24 cellular contexts compared by ENCODE assay signal in genomic region chr13:74045583-74045982, GRCh38.
A peak's percentile ranks its signal among the peaks of the same experiment; 100 is the strongest.
DNase-seq lines count a peak whose midpoint lies in the region; ATAC-seq and TF ChIP-seq lines count a peak whose summit lies in the region.
"Had no signal": no experiment of that assay in that cellular context is flagged by ENCODE, and none has a peak within 500 bp of the region (broad histone marks: within the 10 kb centered on the region; RNA-seq: fewer than 3 reads in every experiment).

No MANE protein-coding gene starts in this region.

- no peak overlapping the region for H2BK120ac ChIP-seq in neuronal stem cell (ENCODE audit: low read depth, low read length)

- no peaks in the 10 kb centered on the region for H3K9me2 ChIP-seq in OCI-LY7 (ENCODE audit: insufficient read depth, low read length)

- H3K36me3 ChIP-seq in neuronal stem cell (replicated peaks in 1 of 2; ENCODE audit: control insufficient read depth in 2 of 2, insufficient read depth in 2 of 2, low read length in 2 of 2) (peaks cover 0 to 17% of the 10 kb centered on the region in 2 donors), spleen (no peaks in the 10 kb centered on the region), OCI-LY7 (ENCODE audit: insufficient read depth, low read length) (peaks cover 13% of the 10 kb centered on the region; the same call in 1 of the 2 replicates)
- H3K36me3 ChIP-seq: BE2C had no signal

- no peak overlapping the region for H2AK5ac ChIP-seq in neuronal stem cell (ENCODE audit: low read depth, low read length)

- H3K79me2 ChIP-seq in OCI-LY7 (ENCODE audit: insufficient read depth, low read depth, low read length), result no peaks in the 10 kb centered on the region; the same call in 1 of the 2 replicates

- TF ChIP-seq POLR2A in spleen (IDR thresholded peaks at IDR 0.05), result no peak

- H3K4ac ChIP-seq in neuronal stem cell (ENCODE audit: low read length), result no peak overlapping the region

- H4K8ac ChIP-seq in neuronal stem cell (ENCODE audit: low read depth, low read length), result no peak overlapping the region

- no peak overlapping the region for H4K91ac ChIP-seq in neuronal stem cell (ENCODE audit: low read depth, low read length, poor library complexity)

- no peak for ATAC-seq in stimulated activated memory B cell treated with anti-CD40 and anti-IgM and Interleukin-4, amounts not matched to agents 10 μg/mL and 1 μg/mL and 100 μg/mL, for 72 hours
- ATAC-seq in activated T-helper 17 cell treated with anti-CD3 and anti-CD28 coated beads, Interleukin-2, amount 50 U/mL, for 72 hours (replicated peaks), result no peak
- ATAC-seq: GM12878 had no signal

- no peak overlapping the region for H3K27ac ChIP-seq in neuronal stem cell (replicated peaks; ENCODE audit: low read length)
- no peak overlapping the region for H3K27ac ChIP-seq in spleen
- H3K27ac ChIP-seq in OCI-LY7 (ENCODE audit: low read depth, low read length, poor library complexity, severe bottlenecking), result no peak overlapping the region
- H3K27ac ChIP-seq: BLaER1 had no signal

- no peak overlapping the region for H3K27ac Mint-ChIP-seq in stimulated activated memory B cell treated with anti-CD40 and anti-IgM and Interleukin-4, amounts not matched to agents 10 μg/mL and 1 μg/mL and 100 μg/mL, for 72 hours
- no peak overlapping the region for H3K27ac Mint-ChIP-seq in activated T-helper 17 cell treated with anti-CD3 and anti-CD28 coated beads, Interleukin-2, amount 50 U/mL, for 72 hours
- H3K27ac Mint-ChIP-seq: CD14-positive monocyte; CD4-positive, CD25-positive, alpha-beta regulatory T cell had no signal

- peaks cover 26% of the 10 kb centered on the region for H3K36me3 Mint-ChIP-seq in stimulated activated memory B cell treated with anti-CD40 and anti-IgM and Interleukin-4, amounts not matched to agents 10 μg/mL and 1 μg/mL and 100 μg/mL, for 72 hours
- H3K36me3 Mint-ChIP-seq in activated T-helper 17 cell treated with anti-CD3 and anti-CD28 coated beads, Interleukin-2, amount 50 U/mL, for 72 hours (ENCODE audit: low read depth), result peaks cover 17% of the 10 kb centered on the region
- H3K36me3 Mint-ChIP-seq: CD14-positive monocyte had no signal

- H2BK15ac ChIP-seq in neuronal stem cell (ENCODE audit: low read length), result no peak overlapping the region

- H3K9me3 Mint-ChIP-seq in stimulated activated memory B cell treated with anti-CD40 and anti-IgM and Interleukin-4, amounts not matched to agents 10 μg/mL and 1 μg/mL and 100 μg/mL, for 72 hours, result no peaks in the 10 kb centered on the region
- H3K9me3 Mint-ChIP-seq in activated T-helper 17 cell treated with anti-CD3 and anti-CD28 coated beads, Interleukin-2, amount 50 U/mL, for 72 hours, result peaks cover 5% of the 10 kb centered on the region
- H3K9me3 Mint-ChIP-seq: CD8-positive, alpha-beta memory T cell had no signal

- WGBS in neuronal stem cell (ENCODE audit: extremely low coverage in 2 of 2, insufficient read length in 2 of 2, insufficient replicate concordance in 1 of 2), 2 donors, result no CpG with 5 or more reads among the region's 6 CpGs
- 91 to 98% (median 93%) methylated on average over 6 of the region's 6 CpGs for WGBS in spleen, 5 donors

- H3K23ac ChIP-seq in neuronal stem cell (ENCODE audit: low read depth, low read length, poor library complexity), result no peak overlapping the region

- H2BK12ac ChIP-seq in neuronal stem cell (ENCODE audit: low read length), result no peak overlapping the region

- no peak for TF ChIP-seq CTCF in spleen (IDR thresholded peaks at IDR 0.05 in 8 of 11, conservative IDR thresholded peaks at IDR 0.05 in 3 of 11)
- TF ChIP-seq CTCF in OCI-LY7 (conservative IDR thresholded peaks at IDR 0.05; ENCODE audit: low read length), result no peak

- H3K27me3 ChIP-seq in neuronal stem cell (ENCODE audit: control insufficient read depth in 3 of 3, insufficient read depth in 3 of 3, low read depth in 1 of 3, low read length in 3 of 3), result no peaks in the 10 kb centered on the region
- H3K27me3 ChIP-seq in spleen (replicated peaks in 1 of 7), result no peaks in the 10 kb centered on the region
- H3K27me3 ChIP-seq: BE2C, BLaER1 had no signal

- peaks cover 0 to 11% of the 10 kb centered on the region in 2 donors for H3K9me3 ChIP-seq in neuronal stem cell (replicated peaks in 1 of 2; ENCODE audit: control insufficient read depth in 2 of 2, insufficient read depth in 1 of 2, low read depth in 1 of 2, low read length in 2 of 2)
- H3K9me3 ChIP-seq in spleen, result no peaks in the 10 kb centered on the region
- no peaks in the 10 kb centered on the region for H3K9me3 ChIP-seq in OCI-LY7 (ENCODE audit: low read length)
- H3K9me3 ChIP-seq: BE2C had no signal

- H3K4me1 Mint-ChIP-seq in stimulated activated memory B cell treated with anti-CD40 and anti-IgM and Interleukin-4, amounts not matched to agents 10 μg/mL and 1 μg/mL and 100 μg/mL, for 72 hours, result peaks cover 65% of the 10 kb centered on the region
- H3K4me1 Mint-ChIP-seq in activated T-helper 17 cell treated with anti-CD3 and anti-CD28 coated beads, Interleukin-2, amount 50 U/mL, for 72 hours, result peaks cover 49% of the 10 kb centered on the region
- H3K4me1 Mint-ChIP-seq: CD14-positive monocyte had no signal

- no peaks in the 10 kb centered on the region for H3K79me1 ChIP-seq in neuronal stem cell (ENCODE audit: low read depth, low read length)

- no peak overlapping the region for H3K9ac ChIP-seq in neuronal stem cell (ENCODE audit: low read depth, low read length, poor library complexity)
- H3K9ac ChIP-seq: BLaER1 had no signal

- peak; percentile 97 for DNase-seq in NCI-H526 (lab: John Stamatoyannopoulos, UW)
- DNase-seq in neuronal stem cell (ENCODE audit: low spot score), result no peak
- DNase-seq in spleen, result peak; percentile 69
- no peak for DNase-seq in OCI-LY7 (ENCODE audit: low spot score)
- DNase-seq: 8988T; ACHN; BE2C; C1 segment of cervical spinal cord; CD4-positive, alpha-beta memory T cell; CD4-positive, CD25-positive, alpha-beta regulatory T cell; CD8-positive, alpha-beta memory T cell; COR-L47; DMS 273 treated with DMSO at 0.1 percent for 48 hours; DMS153; DMS53; DMS79; DND-41; EL; GDM1 had no signal

- H2BK5ac ChIP-seq in neuronal stem cell (ENCODE audit: low read length), result no peak overlapping the region

- CTCF ChIA-PET in OCI-LY7 (lab: Charles Lee; ENCODE audit: unreplicated experiment), result no interaction called here

- H3K4me3 ChIP-seq in neuronal stem cell (ENCODE audit: low read length in 2 of 2) (no peak overlapping the region), spleen (no peak overlapping the region), OCI-LY7 (ENCODE audit: low read depth, low read length, poor library complexity, severe bottlenecking) (no peak overlapping the region)
- H3K4me3 ChIP-seq: BLaER1, GM12878 had no signal

- no peak overlapping the region for H2AFZ ChIP-seq in neuronal stem cell (ENCODE audit: low read length)
- no peak overlapping the region for H2AFZ ChIP-seq in OCI-LY7 (ENCODE audit: low read length)

- no peak overlapping the region for H3K4me3 Mint-ChIP-seq in stimulated activated memory B cell treated with anti-CD40 and anti-IgM and Interleukin-4, amounts not matched to agents 10 μg/mL and 1 μg/mL and 100 μg/mL, for 72 hours
- no peak overlapping the region for H3K4me3 Mint-ChIP-seq in activated T-helper 17 cell treated with anti-CD3 and anti-CD28 coated beads, Interleukin-2, amount 50 U/mL, for 72 hours
- H3K4me3 Mint-ChIP-seq: CD14-positive monocyte; CD8-positive, alpha-beta memory T cell had no signal

- peak overlapping the region; percentile 61 for H3K18ac ChIP-seq in neuronal stem cell (ENCODE audit: low read length)

- BruUV-seq in OCI-LY7 (replicated peaks; lab: Mats Ljungman, UMichigan), result no TSS peak

- intact Hi-C loops in spleen (cut with DNase I; ENCODE audit: low total_unique reads), result no loop called here
- intact Hi-C loops in OCI-LY7 (cut with micrococcal nuclease; ENCODE audit: unreplicated experiment), result no loop called here

- H3K4me2 ChIP-seq in neuronal stem cell (ENCODE audit: insufficient read depth, low read length, poor library complexity, severe bottlenecking), result no peak overlapping the region
- no peak overlapping the region for H3K4me2 ChIP-seq in OCI-LY7 (ENCODE audit: low read length)
- H3K4me2 ChIP-seq: BLaER1 had no signal

- no peaks in the 10 kb centered on the region; the same call in 1 of the 2 replicates for H4K20me1 ChIP-seq in OCI-LY7 (ENCODE audit: insufficient read depth, low read length)

- POLR2A ChIA-PET in OCI-LY7 (lab: Charles Lee), result interaction anchor here (0.5 to 0.9 kb wide), 4 partner anchors 13 to 51 kb away, joined by 3 to 7 read pairs (median 3); no protein-coding TSS in a partner anchor

- no peak overlapping the region for H3K14ac ChIP-seq in neuronal stem cell (ENCODE audit: low read length)

- no peaks in the 10 kb centered on the region for H3K27me3 Mint-ChIP-seq in stimulated activated memory B cell treated with anti-CD40 and anti-IgM and Interleukin-4, amounts not matched to agents 10 μg/mL and 1 μg/mL and 100 μg/mL, for 72 hours
- no peaks in the 10 kb centered on the region for H3K27me3 Mint-ChIP-seq in activated T-helper 17 cell treated with anti-CD3 and anti-CD28 coated beads, Interleukin-2, amount 50 U/mL, for 72 hours
- H3K27me3 Mint-ChIP-seq: CD4-positive, alpha-beta memory T cell; CD4-positive, CD25-positive, alpha-beta regulatory T cell; CD8-positive, alpha-beta memory T cell had no signal

- peaks cover 10 to 15% of the 10 kb centered on the region in 2 donors for H3K4me1 ChIP-seq in neuronal stem cell (ENCODE audit: control insufficient read depth in 2 of 2, insufficient read depth in 1 of 2, low read depth in 1 of 2, low read length in 2 of 2)
- H3K4me1 ChIP-seq in spleen, result peaks cover 0 to 36% (median 7%) of the 10 kb centered on the region in 6 donors
- no peaks in the 10 kb centered on the region for H3K4me1 ChIP-seq in OCI-LY7 (ENCODE audit: insufficient read depth, low read length, poor library complexity, severe bottlenecking)
- H3K4me1 ChIP-seq: BE2C had no signal

Comparison
In these comparisons a context has a peak if more than half of its experiments do, and no peak if none do; other contexts are left out.
1. DNase-seq: peak in NCI-H526 (2 of 2) and spleen (single experiment); none in neuronal stem cell (single experiment) and OCI-LY7 (single experiment).